Comparison of ENCODE assay signal across 21 cellular contexts in genomic region chr20:61476956-61477355, GRCh38.
DNase-seq lines count a peak whose midpoint lies in the region; ATAC-seq and TF ChIP-seq lines count a peak whose summit lies in the region.
"Had no signal": no experiment of that assay in that cellular context is flagged by ENCODE, and none has a peak within 500 bp of the region (broad histone marks: within the 10 kb centered on the region; RNA-seq: fewer than 3 reads in every experiment).

No MANE protein-coding gene starts in this region.

- no peak overlapping the region for H3K27ac Mint-ChIP-seq in natural killer cell treated with Interleukin-12 subunit alpha and Interleukin-12 subunit beta and Interleukin-15 and Interleukin-18, amount 100 ng/mL, for 72 hours
- H3K27ac Mint-ChIP-seq in natural killer cell (no peak overlapping the region), mesothelial cell of epicardium (no peak overlapping the region)
- no peak overlapping the region for H3K27ac Mint-ChIP-seq in naive thymus-derived CD4-positive, alpha-beta T cell
- H3K27ac Mint-ChIP-seq: CD4-positive, CD25-positive, alpha-beta regulatory T cell; CD8-positive, alpha-beta memory T cell; HFFc6 had no signal

- DNase-seq in natural killer cell treated with Interleukin-12 subunit alpha and Interleukin-12 subunit beta and Interleukin-15 and Interleukin-18, amount 100 ng/mL, for 72 hours (ENCODE audit: low spot score): no peak
- DNase-seq in natural killer cell (no peak), trophoblast cell (no peak), NCI-H2029 (lab: John Stamatoyannopoulos, UW) (no peak), mesothelial cell of epicardium (ENCODE audit: low spot score in 2 of 2, unreplicated experiment in 2 of 2) (no peak)
- no peak for DNase-seq in naive thymus-derived CD4-positive, alpha-beta T cell
- DNase-seq: 8988T; C1 segment of cervical spinal cord; CD4-positive, CD25-positive, alpha-beta regulatory T cell; CD8-positive, alpha-beta memory T cell; COR-L47; DMS 273 treated with DMSO at 0.1 percent for 48 hours; DMS53; DND-41; EL; HFFc6; IMR-90 had no signal

- peaks cover 3 to 20% of the 10 kb centered on the region in 2 donors for H3K27me3 Mint-ChIP-seq in natural killer cell treated with Interleukin-12 subunit alpha and Interleukin-12 subunit beta and Interleukin-15 and Interleukin-18, amount 100 ng/mL, for 72 hours
- peaks cover 0 to 5% of the 10 kb centered on the region in 2 donors for H3K27me3 Mint-ChIP-seq in natural killer cell (ENCODE audit: low read depth in 2 of 2)
- H3K27me3 Mint-ChIP-seq in naive thymus-derived CD4-positive, alpha-beta T cell: peaks cover 0 to 39% (median 23%) of the 10 kb centered on the region in 5 donors
- H3K27me3 Mint-ChIP-seq in mesothelial cell of epicardium (ENCODE audit: low read depth): peaks cover 27% of the 10 kb centered on the region
- H3K27me3 Mint-ChIP-seq: CD4-positive, CD25-positive, alpha-beta regulatory T cell had no signal

- no CpG with 5 or more reads among the region's 12 CpGs for WGBS in trophoblast cell (ENCODE audit: extremely low coverage, insufficient coverage, insufficient read length)

- no peaks in the 10 kb centered on the region for H3K4me1 Mint-ChIP-seq in natural killer cell treated with Interleukin-12 subunit alpha and Interleukin-12 subunit beta and Interleukin-15 and Interleukin-18, amount 100 ng/mL, for 72 hours (ENCODE audit: low read depth in 2 of 2)
- no peaks in the 10 kb centered on the region for H3K4me1 Mint-ChIP-seq in natural killer cell
- H3K4me1 Mint-ChIP-seq in naive thymus-derived CD4-positive, alpha-beta T cell: no peaks in the 10 kb centered on the region
- H3K4me1 Mint-ChIP-seq in mesothelial cell of epicardium: no peaks in the 10 kb centered on the region
- H3K4me1 Mint-ChIP-seq: CD4-positive, CD25-positive, alpha-beta regulatory T cell; CD8-positive, alpha-beta memory T cell had no signal

- H3K4me3 ChIP-seq in naive thymus-derived CD4-positive, alpha-beta T cell (ENCODE audit: low read length): no peak overlapping the region
- peak overlapping the region; percentile 46 for H3K4me3 ChIP-seq in trophoblast cell (ENCODE audit: low read depth, low read length)
- H3K4me3 ChIP-seq: GM12878, GM23248 had no signal

- no peak overlapping the region for H2AK5ac ChIP-seq in trophoblast cell (ENCODE audit: low read length)

- H3K4me3 Mint-ChIP-seq in natural killer cell treated with Interleukin-12 subunit alpha and Interleukin-12 subunit beta and Interleukin-15 and Interleukin-18, amount 100 ng/mL, for 72 hours: no peak overlapping the region
- H3K4me3 Mint-ChIP-seq in natural killer cell (no peak overlapping the region), mesothelial cell of epicardium (no peak overlapping the region)
- H3K4me3 Mint-ChIP-seq in naive thymus-derived CD4-positive, alpha-beta T cell: no peak overlapping the region
- H3K4me3 Mint-ChIP-seq: CD4-positive, CD25-positive, alpha-beta regulatory T cell; CD8-positive, alpha-beta memory T cell; HFFc6 had no signal

- no peaks in the 10 kb centered on the region for H3K79me1 ChIP-seq in trophoblast cell (ENCODE audit: low read length)

- no peak overlapping the region for H2BK120ac ChIP-seq in trophoblast cell (ENCODE audit: insufficient read depth, low read length, poor library complexity)

- no peak overlapping the region for H2BK12ac ChIP-seq in trophoblast cell (ENCODE audit: low read length)

- no peak overlapping the region for H3K23ac ChIP-seq in trophoblast cell (ENCODE audit: low read length)

- H3K18ac ChIP-seq in trophoblast cell (ENCODE audit: low read length): no peak overlapping the region

- no peak overlapping the region for H3K4me2 ChIP-seq in trophoblast cell (ENCODE audit: low read length)

- H3K14ac ChIP-seq in trophoblast cell (ENCODE audit: low read length): no peak overlapping the region

- H2AFZ ChIP-seq in trophoblast cell (ENCODE audit: insufficient read depth, low read length, poor library complexity): no peak overlapping the region
- H2AFZ ChIP-seq: GM23248 had no signal

- no peaks in the 10 kb centered on the region for H3K27me3 ChIP-seq in naive thymus-derived CD4-positive, alpha-beta T cell (ENCODE audit: control insufficient read depth in 2 of 2, insufficient read depth in 2 of 2, low read length in 2 of 2)
- no peaks in the 10 kb centered on the region for H3K27me3 ChIP-seq in trophoblast cell (ENCODE audit: insufficient read depth, low read length)

- peak; percentile 45 to 46 for ATAC-seq in natural killer cell treated with Interleukin-12 subunit alpha and Interleukin-12 subunit beta and Interleukin-15 and Interleukin-18, amount 100 ng/mL, for 72 hours
- ATAC-seq in natural killer cell (no peak), GM18505 (IDR thresholded peaks at IDR 0.05; ENCODE audit: unreplicated experiment) (no peak)
- ATAC-seq in naive thymus-derived CD4-positive, alpha-beta T cell: peak; percentile 18
- ATAC-seq: GM12878, HCT116 had no signal

- no peaks in the 10 kb centered on the region for H3K36me3 Mint-ChIP-seq in natural killer cell treated with Interleukin-12 subunit alpha and Interleukin-12 subunit beta and Interleukin-15 and Interleukin-18, amount 100 ng/mL, for 72 hours
- H3K36me3 Mint-ChIP-seq in natural killer cell: no peaks in the 10 kb centered on the region
- peaks cover 0 to 3% (median 0%) of the 10 kb centered on the region in 5 donors for H3K36me3 Mint-ChIP-seq in naive thymus-derived CD4-positive, alpha-beta T cell
- no peaks in the 10 kb centered on the region for H3K36me3 Mint-ChIP-seq in mesothelial cell of epicardium
- H3K36me3 Mint-ChIP-seq: CD4-positive, CD25-positive, alpha-beta regulatory T cell; CD8-positive, alpha-beta memory T cell had no signal

- no peaks in the 10 kb centered on the region for H3K9me3 ChIP-seq in naive thymus-derived CD4-positive, alpha-beta T cell (ENCODE audit: control insufficient read depth in 2 of 3, low read length in 3 of 3)
- peaks cover 2% of the 10 kb centered on the region for H3K9me3 ChIP-seq in trophoblast cell (ENCODE audit: insufficient read depth, low read depth, low read length)

- H3K79me2 ChIP-seq in trophoblast cell (ENCODE audit: control insufficient read depth, insufficient read depth, low read length, poor library complexity): no peaks in the 10 kb centered on the region

- H3K4me1 ChIP-seq in naive thymus-derived CD4-positive, alpha-beta T cell (ENCODE audit: control insufficient read depth in 2 of 2, insufficient read depth in 2 of 2, low read length in 2 of 2): no peaks in the 10 kb centered on the region
- H3K4me1 ChIP-seq in trophoblast cell (ENCODE audit: control insufficient read depth in 1 of 2, insufficient read depth in 2 of 2, low read length in 2 of 2): no peaks in the 10 kb centered on the region

- H3K9ac ChIP-seq in trophoblast cell (ENCODE audit: low read length): no peak overlapping the region
- H3K9ac ChIP-seq: GM23248 had no signal

- H4K91ac ChIP-seq in trophoblast cell (ENCODE audit: low read depth, low read length): no peak overlapping the region

- no peak overlapping the region for H2BK5ac ChIP-seq in trophoblast cell (ENCODE audit: low read depth, low read length, poor library complexity)

- intact Hi-C loops in natural killer cell (cut with micrococcal nuclease): no loop called here
- intact Hi-C loops in naive thymus-derived CD4-positive, alpha-beta T cell (cut with micrococcal nuclease): no loop called here

- no peaks in the 10 kb centered on the region for H3K9me3 Mint-ChIP-seq in natural killer cell treated with Interleukin-12 subunit alpha and Interleukin-12 subunit beta and Interleukin-15 and Interleukin-18, amount 100 ng/mL, for 72 hours
- H3K9me3 Mint-ChIP-seq in natural killer cell (peaks cover 2 to 3% of the 10 kb centered on the region in 2 donors), mesothelial cell of epicardium (peaks cover 5% of the 10 kb centered on the region)
- peaks cover 3 to 21% (median 6%) of the 10 kb centered on the region in 11 donors for H3K9me3 Mint-ChIP-seq in naive thymus-derived CD4-positive, alpha-beta T cell

- POLR2A ChIA-PET in naive thymus-derived CD4-positive, alpha-beta T cell (lab: Charles Lee): no interaction called here

- TF ChIP-seq POLR2A in GM18505 (IDR thresholded peaks at IDR 0.05; ENCODE audit: borderline replicate concordance, extremely low read depth, insufficient read depth, insufficient read length): no peak

- no peak overlapping the region for H4K8ac ChIP-seq in trophoblast cell (ENCODE audit: low read depth, low read length)

- no peak for TF ChIP-seq CTCF in natural killer cell (IDR thresholded peaks at IDR 0.05)
- TF ChIP-seq CTCF in mesothelial cell of epicardium (IDR thresholded peaks at IDR 0.05; ENCODE audit: unreplicated experiment): no peak

- H3K27ac ChIP-seq in naive thymus-derived CD4-positive, alpha-beta T cell (ENCODE audit: low read depth, low read length): no peak overlapping the region
- no peak overlapping the region for H3K27ac ChIP-seq in trophoblast cell (ENCODE audit: low read depth, low read length)
- H3K27ac ChIP-seq: GM23248 had no signal

- H3K4ac ChIP-seq in trophoblast cell (ENCODE audit: low read depth, low read length): no peak overlapping the region

- no peaks in the 10 kb centered on the region for H3K36me3 ChIP-seq in naive thymus-derived CD4-positive, alpha-beta T cell (ENCODE audit: control insufficient read depth in 2 of 3, insufficient read depth in 3 of 3, low read length in 3 of 3)
- no peaks in the 10 kb centered on the region for H3K36me3 ChIP-seq in trophoblast cell (ENCODE audit: control insufficient read depth in 1 of 2, insufficient read depth in 2 of 2, low read length in 2 of 2)

- H4K12ac ChIP-seq in trophoblast cell (ENCODE audit: low read depth, low read length): no peak overlapping the region

- CTCF ChIA-PET in naive thymus-derived CD4-positive, alpha-beta T cell (lab: Charles Lee): no interaction called here

Comparison
In these comparisons a context has a peak if more than half of its experiments do, and no peak if none do; other contexts are left out.
1. ATAC-seq: peak in natural killer cell treated with Interleukin-12 subunit alpha and Interleukin-12 subunit beta and Interleukin-15 and Interleukin-18, amount 100 ng/mL, for 72 hours (2 of 2) and naive thymus-derived CD4-positive, alpha-beta T cell (single experiment); none in natural killer cell (0 of 3) and GM18505 (single experiment).